ENCODE assay signal across 12 cellular contexts in the genomic region with DNA sequence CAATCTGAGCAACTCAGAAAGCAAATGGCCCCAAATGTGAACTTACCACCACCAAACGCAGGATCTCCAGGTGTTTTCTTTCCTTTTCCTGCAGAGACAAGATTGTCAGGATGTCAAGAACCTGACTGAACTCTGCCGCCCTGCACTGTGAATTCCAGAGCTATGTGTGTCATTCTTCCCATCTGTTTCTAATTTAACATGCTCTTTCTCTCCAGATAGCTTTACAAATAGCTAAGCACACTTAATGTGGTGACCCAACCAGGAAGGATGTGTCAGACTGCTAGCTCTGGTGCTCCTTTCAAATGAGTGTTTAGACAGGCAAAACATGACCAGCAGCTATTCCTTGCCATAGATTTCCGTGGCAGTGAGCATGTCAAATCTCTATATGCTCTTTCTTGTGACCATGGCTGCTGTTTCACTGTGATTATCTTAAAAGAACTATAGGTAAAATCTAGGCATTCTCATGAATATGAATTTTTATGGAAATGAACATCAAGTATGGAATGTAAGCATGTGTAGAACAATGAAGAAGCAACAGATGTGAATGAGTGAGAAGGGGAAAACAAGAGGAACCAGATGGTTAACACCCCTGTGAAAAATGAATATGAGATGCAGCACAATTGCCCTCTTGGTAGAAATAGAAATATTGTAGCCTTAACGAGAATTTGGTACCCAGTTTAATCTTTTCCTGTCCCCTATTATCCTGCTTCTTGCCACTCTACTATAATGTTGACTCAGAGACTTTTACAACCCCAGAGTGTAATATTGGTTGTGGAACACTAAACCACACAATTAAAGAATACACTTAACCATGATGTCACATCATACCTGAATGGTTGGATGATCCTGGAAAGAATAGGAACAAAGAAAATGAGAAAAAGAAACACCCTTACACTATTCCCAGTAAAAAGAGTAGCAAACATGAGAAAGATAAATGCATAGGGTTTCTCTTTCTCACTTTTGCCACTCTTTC.
DNase-seq lines count a peak whose midpoint lies in the region; ATAC-seq and TF ChIP-seq lines count a peak whose summit lies in the region.
"Had no signal": no experiment of that assay in that cellular context is flagged by ENCODE, and none has a peak within 500 bp of the region (broad histone marks: within the 10 kb centered on the region; RNA-seq: fewer than 3 reads in every experiment).

No MANE protein-coding gene starts in this region.

- H3K27ac ChIP-seq in gastroesophageal sphincter = no peak overlapping the region
- H3K27ac ChIP-seq: spleen had no signal

- 41 to 46% methylated on average over 4 of the region's 4 CpGs for WGBS in gastroesophageal sphincter (ENCODE audit: low coverage in 1 of 2), 2 donors

- TF ChIP-seq POLR2A in gastroesophageal sphincter (IDR thresholded peaks at IDR 0.05) = no peak

- no peaks in the 10 kb centered on the region for H3K36me3 ChIP-seq in gastroesophageal sphincter
- H3K36me3 ChIP-seq: spleen had no signal

- peak overlapping the region; percentile 15; the same call in 1 of the 2 replicates for H3K4me3 ChIP-seq in WI38 (ENCODE audit: low read depth, low read length)
- no peak overlapping the region for H3K4me3 ChIP-seq in gastroesophageal sphincter
- H3K4me3 ChIP-seq: spleen had no signal

- no peaks in the 10 kb centered on the region for H3K9me3 ChIP-seq in gastroesophageal sphincter
- H3K9me3 ChIP-seq: spleen had no signal

- ATAC-seq in gastroesophageal sphincter (peak; percentile 55), HG02938 (IDR thresholded peaks at IDR 0.05; ENCODE audit: unreplicated experiment) (no peak), GM18498 (IDR thresholded peaks at IDR 0.05; ENCODE audit: unreplicated experiment) (no peak)

- POLR2A ChIA-PET in HEK293T (lab: Yijun Ruan, JAX) = no interaction called here

- CTCF ChIA-PET in HEK293T (lab: Yijun Ruan, JAX) = no interaction called here

- no peaks in the 10 kb centered on the region for H3K27me3 ChIP-seq in gastroesophageal sphincter
- H3K27me3 ChIP-seq: spleen had no signal

- no peaks in the 10 kb centered on the region for H3K4me1 ChIP-seq in gastroesophageal sphincter
- H3K4me1 ChIP-seq: spleen had no signal

- no peak for TF ChIP-seq EP300 in gastroesophageal sphincter (IDR thresholded peaks at IDR 0.05)

- DNase-seq in NCI-H748 (lab: John Stamatoyannopoulos, UW; ENCODE audit: unreplicated experiment) (peak; percentile 50), NCI-H748 treated with DMSO at 0.1 percent for 48 hours (lab: John Stamatoyannopoulos, UW) (no peak), stromal cell of bone marrow (ENCODE audit: low read depth) (peak; percentile 88), HEK293T (ENCODE audit: extremely low spot score) (no peak)
- DNase-seq: activated B cell treated with CpG ODN at 0.5 μM for 24 hours; activated effector memory CD4-positive, alpha-beta T cell treated with Interleukin-2 at 50 U/mL for 16 hours; effector CD4-positive, alpha-beta T cell; spleen had no signal

- TF ChIP-seq CTCF in WI38 (IDR thresholded peaks at IDR 0.05; ENCODE audit: low read depth, low read length) = no peak
- no peak for TF ChIP-seq CTCF in gastroesophageal sphincter (IDR thresholded peaks at IDR 0.05)

TF ChIP-seq in HEK293T, 16 proteins besides CTCF, POLR2A, EP300 and RAD21:
- TF ChIP-seq, protein P1, sequence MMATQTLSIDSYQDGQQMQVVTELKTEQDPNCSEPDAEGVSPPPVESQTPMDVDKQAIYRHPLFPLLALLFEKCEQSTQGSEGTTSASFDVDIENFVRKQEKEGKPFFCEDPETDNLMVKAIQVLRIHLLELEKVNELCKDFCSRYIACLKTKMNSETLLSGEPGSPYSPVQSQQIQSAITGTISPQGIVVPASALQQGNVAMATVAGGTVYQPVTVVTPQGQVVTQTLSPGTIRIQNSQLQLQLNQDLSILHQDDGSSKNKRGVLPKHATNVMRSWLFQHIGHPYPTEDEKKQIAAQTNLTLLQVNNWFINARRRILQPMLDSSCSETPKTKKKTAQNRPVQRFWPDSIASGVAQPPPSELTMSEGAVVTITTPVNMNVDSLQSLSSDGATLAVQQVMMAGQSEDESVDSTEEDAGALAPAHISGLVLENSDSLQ (IDR thresholded peaks at IDR 0.05) = no peak
- no peak for TF ChIP-seq NFRKB (IDR thresholded peaks at IDR 0.05)
- TF ChIP-seq BHLHE40 (IDR thresholded peaks at IDR 0.05; ENCODE audit: borderline replicate concordance) = no peak
- TF ChIP-seq CTBP1 (IDR thresholded peaks at IDR 0.05; ENCODE audit: borderline replicate concordance) = no peak
- TF ChIP-seq HDGF (IDR thresholded peaks at IDR 0.05; ENCODE audit: borderline replicate concordance) = no peak
- no peak for TF ChIP-seq ELF4 (IDR thresholded peaks at IDR 0.05)
- no peak for TF ChIP-seq TARDBP (IDR thresholded peaks at IDR 0.05)

Comparison
In these comparisons a context has a peak if more than half of its experiments do, and no peak if none do; other contexts are left out.
1. DNase-seq: peak in NCI-H748 (single experiment) and stromal cell of bone marrow (single experiment); none in NCI-H748 treated with DMSO at 0.1 percent for 48 hours (single experiment) and HEK293T (single experiment).